ENCODE assay signal across 2 cellular contexts in genomic region chr6:24720131-24720603, GRCh38.
TF ChIP-seq lines count a peak whose summit lies in the region.

No MANE protein-coding gene starts in this region.

TF ChIP-seq in IMR-90, 13 proteins besides CTCF, POLR2A, EP300 and RAD21:
- TF ChIP-seq, protein P1, sequence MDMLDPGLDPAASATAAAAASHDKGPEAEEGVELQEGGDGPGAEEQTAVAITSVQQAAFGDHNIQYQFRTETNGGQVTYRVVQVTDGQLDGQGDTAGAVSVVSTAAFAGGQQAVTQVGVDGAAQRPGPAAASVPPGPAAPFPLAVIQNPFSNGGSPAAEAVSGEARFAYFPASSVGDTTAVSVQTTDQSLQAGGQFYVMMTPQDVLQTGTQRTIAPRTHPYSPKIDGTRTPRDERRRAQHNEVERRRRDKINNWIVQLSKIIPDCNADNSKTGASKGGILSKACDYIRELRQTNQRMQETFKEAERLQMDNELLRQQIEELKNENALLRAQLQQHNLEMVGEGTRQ (IDR thresholded peaks at IDR 0.05; ENCODE audit: low read depth, low read length) = no peak
- TF ChIP-seq MAFK (IDR thresholded peaks at IDR 0.05; ENCODE audit: low read depth, low read length) (no peak), RFX5 (IDR thresholded peaks at IDR 0.05; ENCODE audit: low read depth, low read length) (no peak), MAZ (IDR thresholded peaks at IDR 0.05; ENCODE audit: borderline replicate concordance, low read depth, low read length) (no peak), NFE2L2 (IDR thresholded peaks at IDR 0.05; ENCODE audit: low read depth, low read length) (no peak), SMC3 (IDR thresholded peaks at IDR 0.05; ENCODE audit: low read depth, low read length) (no peak), CHD1 (IDR thresholded peaks at IDR 0.05; ENCODE audit: low read depth, low read length) (no peak; the same call in 1 of the 2 replicates)

TF ChIP-seq in WTC11, 78 proteins besides CTCF, POLR2A, EP300 and RAD21:
- TF ChIP-seq FOXP1 (CRISPR knock-in tag; IDR thresholded peaks at IDR 0.05; ENCODE audit: borderline replicate concordance) (0 out of 2 replicates have a peak, but pooled peaks have one; percentile 24), ZNF281 (CRISPR knock-in tag; IDR thresholded peaks at IDR 0.05) (no peak), ZNF219 (CRISPR knock-in tag; IDR thresholded peaks at IDR 0.05; ENCODE audit: borderline replicate concordance) (0 out of 2 replicates have a peak, but pooled peaks have one; percentile 73), EMX1 (CRISPR knock-in tag; IDR thresholded peaks at IDR 0.05) (0 out of 2 replicates have a peak, but pooled peaks have one; percentile 14), HMGA2 (CRISPR knock-in tag; IDR thresholded peaks at IDR 0.05) (no peak), NFE2L1 (CRISPR knock-in tag; IDR thresholded peaks at IDR 0.05) (peak; percentile 58; the same call in 1 of the 2 replicates), TEAD1 (CRISPR knock-in tag; IDR thresholded peaks at IDR 0.05) (no peak), MXD4 (CRISPR knock-in tag; IDR thresholded peaks at IDR 0.05; ENCODE audit: borderline replicate concordance) (no peak), CREB1 (CRISPR knock-in tag; IDR thresholded peaks at IDR 0.05) (0 out of 2 replicates have a peak, but pooled peaks have one; percentile 36), ZBTB43 (CRISPR knock-in tag; IDR thresholded peaks at IDR 0.05) (no peak), TEAD4 (CRISPR knock-in tag; IDR thresholded peaks at IDR 0.05) (peak; percentile 50; the same call in 1 of the 2 replicates)
- TF ChIP-seq, protein P2, sequence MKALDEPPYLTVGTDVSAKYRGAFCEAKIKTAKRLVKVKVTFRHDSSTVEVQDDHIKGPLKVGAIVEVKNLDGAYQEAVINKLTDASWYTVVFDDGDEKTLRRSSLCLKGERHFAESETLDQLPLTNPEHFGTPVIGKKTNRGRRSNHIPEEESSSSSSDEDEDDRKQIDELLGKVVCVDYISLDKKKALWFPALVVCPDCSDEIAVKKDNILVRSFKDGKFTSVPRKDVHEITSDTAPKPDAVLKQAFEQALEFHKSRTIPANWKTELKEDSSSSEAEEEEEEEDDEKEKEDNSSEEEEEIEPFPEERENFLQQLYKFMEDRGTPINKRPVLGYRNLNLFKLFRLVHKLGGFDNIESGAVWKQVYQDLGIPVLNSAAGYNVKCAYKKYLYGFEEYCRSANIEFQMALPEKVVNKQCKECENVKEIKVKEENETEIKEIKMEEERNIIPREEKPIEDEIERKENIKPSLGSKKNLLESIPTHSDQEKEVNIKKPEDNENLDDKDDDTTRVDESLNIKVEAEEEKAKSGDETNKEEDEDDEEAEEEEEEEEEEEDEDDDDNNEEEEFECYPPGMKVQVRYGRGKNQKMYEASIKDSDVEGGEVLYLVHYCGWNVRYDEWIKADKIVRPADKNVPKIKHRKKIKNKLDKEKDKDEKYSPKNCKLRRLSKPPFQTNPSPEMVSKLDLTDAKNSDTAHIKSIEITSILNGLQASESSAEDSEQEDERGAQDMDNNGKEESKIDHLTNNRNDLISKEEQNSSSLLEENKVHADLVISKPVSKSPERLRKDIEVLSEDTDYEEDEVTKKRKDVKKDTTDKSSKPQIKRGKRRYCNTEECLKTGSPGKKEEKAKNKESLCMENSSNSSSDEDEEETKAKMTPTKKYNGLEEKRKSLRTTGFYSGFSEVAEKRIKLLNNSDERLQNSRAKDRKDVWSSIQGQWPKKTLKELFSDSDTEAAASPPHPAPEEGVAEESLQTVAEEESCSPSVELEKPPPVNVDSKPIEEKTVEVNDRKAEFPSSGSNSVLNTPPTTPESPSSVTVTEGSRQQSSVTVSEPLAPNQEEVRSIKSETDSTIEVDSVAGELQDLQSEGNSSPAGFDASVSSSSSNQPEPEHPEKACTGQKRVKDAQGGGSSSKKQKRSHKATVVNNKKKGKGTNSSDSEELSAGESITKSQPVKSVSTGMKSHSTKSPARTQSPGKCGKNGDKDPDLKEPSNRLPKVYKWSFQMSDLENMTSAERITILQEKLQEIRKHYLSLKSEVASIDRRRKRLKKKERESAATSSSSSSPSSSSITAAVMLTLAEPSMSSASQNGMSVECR (CRISPR knock-in tag; IDR thresholded peaks at IDR 0.05; ENCODE audit: borderline replicate concordance) = peak; percentile 32; the same call in 1 of the 2 replicates
- TF ChIP-seq, protein P3, sequence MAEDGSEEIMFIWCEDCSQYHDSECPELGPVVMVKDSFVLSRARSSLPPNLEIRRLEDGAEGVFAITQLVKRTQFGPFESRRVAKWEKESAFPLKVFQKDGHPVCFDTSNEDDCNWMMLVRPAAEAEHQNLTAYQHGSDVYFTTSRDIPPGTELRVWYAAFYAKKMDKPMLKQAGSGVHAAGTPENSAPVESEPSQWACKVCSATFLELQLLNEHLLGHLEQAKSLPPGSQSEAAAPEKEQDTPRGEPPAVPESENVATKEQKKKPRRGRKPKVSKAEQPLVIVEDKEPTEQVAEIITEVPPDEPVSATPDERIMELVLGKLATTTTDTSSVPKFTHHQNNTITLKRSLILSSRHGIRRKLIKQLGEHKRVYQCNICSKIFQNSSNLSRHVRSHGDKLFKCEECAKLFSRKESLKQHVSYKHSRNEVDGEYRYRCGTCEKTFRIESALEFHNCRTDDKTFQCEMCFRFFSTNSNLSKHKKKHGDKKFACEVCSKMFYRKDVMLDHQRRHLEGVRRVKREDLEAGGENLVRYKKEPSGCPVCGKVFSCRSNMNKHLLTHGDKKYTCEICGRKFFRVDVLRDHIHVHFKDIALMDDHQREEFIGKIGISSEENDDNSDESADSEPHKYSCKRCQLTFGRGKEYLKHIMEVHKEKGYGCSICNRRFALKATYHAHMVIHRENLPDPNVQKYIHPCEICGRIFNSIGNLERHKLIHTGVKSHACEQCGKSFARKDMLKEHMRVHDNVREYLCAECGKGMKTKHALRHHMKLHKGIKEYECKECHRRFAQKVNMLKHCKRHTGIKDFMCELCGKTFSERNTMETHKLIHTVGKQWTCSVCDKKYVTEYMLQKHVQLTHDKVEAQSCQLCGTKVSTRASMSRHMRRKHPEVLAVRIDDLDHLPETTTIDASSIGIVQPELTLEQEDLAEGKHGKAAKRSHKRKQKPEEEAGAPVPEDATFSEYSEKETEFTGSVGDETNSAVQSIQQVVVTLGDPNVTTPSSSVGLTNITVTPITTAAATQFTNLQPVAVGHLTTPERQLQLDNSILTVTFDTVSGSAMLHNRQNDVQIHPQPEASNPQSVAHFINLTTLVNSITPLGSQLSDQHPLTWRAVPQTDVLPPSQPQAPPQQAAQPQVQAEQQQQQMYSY (CRISPR knock-in tag; IDR thresholded peaks at IDR 0.05) = no peak
